Comparison of ENCODE assay signal across 1 cellular context in the genomic region with DNA sequence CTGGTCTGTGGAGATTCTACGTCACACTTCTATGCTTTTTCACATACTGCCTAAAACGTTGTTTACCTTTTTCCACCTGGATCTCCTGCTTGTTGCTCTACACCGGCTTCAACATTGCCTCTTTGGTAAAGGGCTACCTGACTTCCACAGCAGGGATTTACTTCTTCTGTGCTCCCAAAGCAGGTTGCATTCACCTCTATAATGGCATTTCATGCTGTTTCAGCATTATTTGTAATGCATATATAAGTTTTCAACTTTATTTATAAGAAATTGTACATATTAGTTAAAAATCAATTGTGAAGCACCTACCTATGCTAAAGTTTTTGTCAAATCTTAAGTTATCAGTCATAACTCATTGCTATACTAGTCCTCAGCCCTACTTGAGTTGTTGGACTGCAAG.
TF ChIP-seq lines count a peak whose summit lies in the region.

No MANE protein-coding gene starts in this region.

TF ChIP-seq in K562, 482 proteins besides CTCF, POLR2A, EP300 and RAD21 (continued from another document):
- TF ChIP-seq ZNF518B (CRISPR knock-in tag; IDR thresholded peaks at IDR 0.05): no peak
- TF ChIP-seq ZNF3 (CRISPR knock-in tag; IDR thresholded peaks at IDR 0.05): no peak
- TF ChIP-seq ZNF217 (CRISPR knock-in tag; IDR thresholded peaks at IDR 0.05): no peak
- no peak for TF ChIP-seq ZNF184 (CRISPR knock-in tag; IDR thresholded peaks at IDR 0.05)
- TF ChIP-seq ZBTB8A (IDR thresholded peaks at IDR 0.05; ENCODE audit: partially characterized antibody): no peak
- TF ChIP-seq STAT5A (IDR thresholded peaks at IDR 0.05; ENCODE audit: borderline replicate concordance, low read length): no peak
- peak; percentile 15; the same call in 1 of the 2 replicates for TF ChIP-seq ZNF316 (IDR thresholded peaks at IDR 0.05)
- TF ChIP-seq PTTG1 (tag; IDR thresholded peaks at IDR 0.05; ENCODE audit: low read depth): no peak
- no peak for TF ChIP-seq ZNF253 (CRISPR knock-in tag; conservative IDR thresholded peaks at IDR 0.05)
- TF ChIP-seq ZNF778 (CRISPR knock-in tag; IDR thresholded peaks at IDR 0.05): no peak
- no peak for TF ChIP-seq SNRNP70 (optimal IDR thresholded peaks at IDR 0.05; ENCODE audit: low read depth, low read length)
- TF ChIP-seq DEAF1 (CRISPR knock-in tag; IDR thresholded peaks at IDR 0.05): no peak
- no peak for TF ChIP-seq PHF21A (IDR thresholded peaks at IDR 0.05; ENCODE audit: borderline replicate concordance, low read depth)
- TF ChIP-seq NCOA4 (IDR thresholded peaks at IDR 0.05; ENCODE audit: partially characterized antibody): no peak
- TF ChIP-seq, protein P1, sequence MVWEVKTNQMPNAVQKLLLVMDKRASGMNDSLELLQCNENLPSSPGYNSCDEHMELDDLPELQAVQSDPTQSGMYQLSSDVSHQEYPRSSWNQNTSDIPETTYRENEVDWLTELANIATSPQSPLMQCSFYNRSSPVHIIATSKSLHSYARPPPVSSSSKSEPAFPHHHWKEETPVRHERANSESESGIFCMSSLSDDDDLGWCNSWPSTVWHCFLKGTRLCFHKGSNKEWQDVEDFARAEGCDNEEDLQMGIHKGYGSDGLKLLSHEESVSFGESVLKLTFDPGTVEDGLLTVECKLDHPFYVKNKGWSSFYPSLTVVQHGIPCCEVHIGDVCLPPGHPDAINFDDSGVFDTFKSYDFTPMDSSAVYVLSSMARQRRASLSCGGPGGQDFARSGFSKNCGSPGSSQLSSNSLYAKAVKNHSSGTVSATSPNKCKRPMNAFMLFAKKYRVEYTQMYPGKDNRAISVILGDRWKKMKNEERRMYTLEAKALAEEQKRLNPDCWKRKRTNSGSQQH (CRISPR knock-in tag; IDR thresholded peaks at IDR 0.05): no peak
- no peak for TF ChIP-seq ZNF511 (CRISPR knock-in tag; IDR thresholded peaks at IDR 0.05)
- TF ChIP-seq TAF15 (IDR thresholded peaks at IDR 0.05; ENCODE audit: low read depth, low read length): no peak
TF ChIP-seq in K562: peak in this region for 3.
